19 cellular contexts compared by ENCODE assay signal in the genomic region with DNA sequence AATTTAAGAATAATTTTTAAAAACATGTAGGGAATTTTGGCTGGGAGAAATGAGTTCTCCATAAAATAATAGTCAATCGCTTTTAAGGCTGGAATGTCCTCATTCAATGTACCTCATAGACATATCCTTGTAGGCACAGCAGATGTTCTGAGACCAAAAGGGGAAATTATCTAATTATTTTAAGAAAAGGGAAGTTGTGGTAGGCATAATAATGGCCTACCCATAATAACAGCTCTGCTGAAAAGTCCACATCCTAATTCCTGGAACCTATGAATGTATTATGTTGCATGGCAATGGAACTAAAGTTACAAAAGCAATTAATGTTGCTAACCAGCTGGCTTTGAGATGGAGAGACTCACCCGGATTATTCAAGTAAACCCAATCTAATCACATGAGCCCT.
DNase-seq lines count a peak whose midpoint lies in the region; ATAC-seq and TF ChIP-seq lines count a peak whose summit lies in the region.
"Had no signal": no experiment of that assay in that cellular context is flagged by ENCODE, and none has a peak within 500 bp of the region (broad histone marks: within the 10 kb centered on the region; RNA-seq: fewer than 3 reads in every experiment).

No MANE protein-coding gene starts in this region.

- H3K4me3 ChIP-seq in lower lobe of right lung = no peak overlapping the region
- no peak overlapping the region for H3K4me3 ChIP-seq in CD8-positive, alpha-beta T cell (ENCODE audit: low read depth, low read length)
- H3K4me3 ChIP-seq: coronary artery, upper lobe of left lung had no signal

- ATAC-seq in GM18519 (IDR thresholded peaks at IDR 0.05; ENCODE audit: low FRiP score, unreplicated experiment) (peak; percentile 72), HG02870 (IDR thresholded peaks at IDR 0.05; ENCODE audit: unreplicated experiment) (peak; percentile 60), lower lobe of right lung (peak; percentile 37 to 67)
- ATAC-seq in CD8-positive, alpha-beta T cell = no peak
- ATAC-seq: SK-N-SH treated with all-trans-retinoic acid at 6 μM for 48 hours; stimulated activated naive CD8-positive, alpha-beta T cell treated with anti-CD3 and anti-CD28 coated beads, Interleukin-15, Interleukin-2, amounts not matched to agents 100 U/mL and 50 U/mL, for 24 hours had no signal

- no peaks in the 10 kb centered on the region for H3K4me1 Mint-ChIP-seq in CD8-positive, alpha-beta T cell (ENCODE audit: low read depth)

- CTCF ChIA-PET in CD8-positive, alpha-beta T cell (lab: Charles Lee) = no interaction called here

- no peak overlapping the region for H3K4me3 Mint-ChIP-seq in CD8-positive, alpha-beta T cell

- H3K4me1 ChIP-seq in lower lobe of right lung = no peaks in the 10 kb centered on the region
- no peaks in the 10 kb centered on the region for H3K4me1 ChIP-seq in CD8-positive, alpha-beta T cell (ENCODE audit: insufficient read depth, low read length)
- H3K4me1 ChIP-seq: upper lobe of left lung had no signal

- no peaks in the 10 kb centered on the region for H3K9me3 Mint-ChIP-seq in CD8-positive, alpha-beta T cell

- no peaks in the 10 kb centered on the region for H3K36me3 ChIP-seq in lower lobe of right lung
- H3K36me3 ChIP-seq in CD8-positive, alpha-beta T cell (ENCODE audit: insufficient read depth, low read length) = no peaks in the 10 kb centered on the region
- H3K36me3 ChIP-seq: upper lobe of left lung, WERI-Rb-1 had no signal

- H3K9me3 ChIP-seq in lower lobe of right lung = peaks cover 3% of the 10 kb centered on the region
- H3K9me3 ChIP-seq in CD8-positive, alpha-beta T cell (ENCODE audit: low read length) = no peaks in the 10 kb centered on the region
- H3K9me3 ChIP-seq: upper lobe of left lung had no signal

- TF ChIP-seq CTCF in lower lobe of right lung (IDR thresholded peaks at IDR 0.05) = no peak
- TF ChIP-seq CTCF in CD8-positive, alpha-beta T cell (IDR thresholded peaks at IDR 0.05) = no peak

- peak; percentile 28 to 39 for DNase-seq in NOMO-1 (lab: John Stamatoyannopoulos, UW; ENCODE audit: unreplicated experiment in 2 of 2)
- no peak for DNase-seq in lower lobe of right lung
- no peak for DNase-seq in activated T-cell treated with anti-CD3 and anti-CD28 coated beads for 4 hours
- DNase-seq in ecto neural progenitor cell (ENCODE audit: low spot score) = no peak
- no peak for DNase-seq in CD8-positive, alpha-beta T cell
- no peak for DNase-seq in putamen (ENCODE audit: low spot score)
- DNase-seq: activated effector memory CD4-positive, alpha-beta T cell treated with anti-CD3 and anti-CD28 coated beads, Interleukin-2, amount 50 U/mL, for 16 hours; DMS153; erythroblast; glutamatergic neuron; NCI-H1105; occipital lobe; stimulated activated naive CD8-positive, alpha-beta T cell treated with anti-CD3 and anti-CD28 coated beads, Interleukin-15, Interleukin-2, amounts not matched to agents 100 U/mL and 50 U/mL, for 24 hours; upper lobe of left lung; WERI-Rb-1 had no signal

- H3K36me3 Mint-ChIP-seq in CD8-positive, alpha-beta T cell = no peaks in the 10 kb centered on the region

- no peak overlapping the region for H3K27ac ChIP-seq in lower lobe of right lung
- H3K27ac ChIP-seq in CD8-positive, alpha-beta T cell (ENCODE audit: low read depth, low read length) = no peak overlapping the region
- H3K27ac ChIP-seq: coronary artery, upper lobe of left lung, WERI-Rb-1 had no signal

- no peak overlapping the region for H3K27ac Mint-ChIP-seq in CD8-positive, alpha-beta T cell

- intact Hi-C loops in lower lobe of right lung (cut with DNase I) = no loop called here
- intact Hi-C loops in CD8-positive, alpha-beta T cell (cut with DNase I, micrococcal nuclease) = no loop called here

- POLR2A ChIA-PET in CD8-positive, alpha-beta T cell (lab: Charles Lee) = no interaction called here

- no peaks in the 10 kb centered on the region for H3K27me3 ChIP-seq in lower lobe of right lung (ENCODE audit: low read depth)
- H3K27me3 ChIP-seq in CD8-positive, alpha-beta T cell (ENCODE audit: insufficient read depth, low read length) = no peaks in the 10 kb centered on the region
- H3K27me3 ChIP-seq: upper lobe of left lung had no signal

- H3K27me3 Mint-ChIP-seq in CD8-positive, alpha-beta T cell (ENCODE audit: low read depth) = no peaks in the 10 kb centered on the region

Comparison
In these comparisons a context has a peak if more than half of its experiments do, and no peak if none do; other contexts are left out.
1. DNase-seq: peak in NOMO-1 (2 of 2); none in lower lobe of right lung (single experiment), activated T-cell treated with anti-CD3 and anti-CD28 coated beads for 4 hours (single experiment), ecto neural progenitor cell (single experiment), CD8-positive, alpha-beta T cell (0 of 7) and putamen (single experiment).